In the genomic region with DNA sequence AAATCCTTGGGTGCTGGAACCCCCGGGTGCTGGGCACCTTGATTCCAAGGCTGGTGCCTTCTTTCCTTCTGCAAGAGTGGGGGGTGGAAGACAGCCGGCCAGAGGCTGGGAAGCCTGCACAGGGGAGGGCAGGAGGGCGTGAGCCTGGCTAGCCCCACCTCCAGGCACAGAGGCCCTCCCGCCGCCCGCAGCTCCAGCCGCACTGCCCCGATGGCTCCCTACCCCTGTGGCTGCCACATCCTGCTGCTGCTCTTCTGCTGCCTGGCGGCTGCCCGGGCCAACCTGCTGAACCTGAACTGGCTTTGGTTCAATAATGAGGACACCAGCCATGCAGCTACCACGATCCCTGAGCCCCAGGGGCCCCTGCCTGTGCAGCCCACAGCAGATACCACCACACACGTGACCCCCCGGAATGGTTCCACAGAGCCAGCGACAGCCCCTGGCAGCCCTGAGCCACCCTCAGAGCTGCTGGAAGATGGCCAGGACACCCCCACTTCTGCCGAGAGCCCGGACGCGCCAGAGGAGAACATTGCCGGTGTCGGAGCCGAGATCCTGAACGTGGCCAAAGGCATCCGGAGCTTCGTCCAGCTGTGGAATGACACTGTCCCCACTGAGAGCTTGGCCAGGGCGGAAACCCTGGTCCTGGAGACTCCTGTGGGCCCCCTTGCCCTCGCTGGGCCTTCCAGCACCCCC, we compare ENCODE assay signal across 7 cellular contexts. TPM values are rescaled to one million over a fixed set of nuclear protein-coding genes. Genes with fewer than 3 reads are reported as not detected.
A peak's percentile ranks its signal among the peaks of the same experiment; 100 is the strongest.
DNase-seq lines count a peak whose midpoint lies in the region; ATAC-seq and TF ChIP-seq lines count a peak whose summit lies in the region.

No MANE protein-coding gene starts in this region.

- H3K9me3 ChIP-seq in HUES64 (ENCODE audit: insufficient read depth, low read depth, low read length) = no peaks in the 10 kb centered on the region
- no peaks in the 10 kb centered on the region for H3K9me3 ChIP-seq in adipocyte (ENCODE audit: control insufficient read depth, low read length)
- H3K9me3 ChIP-seq in right cardiac atrium (ENCODE audit: control insufficient read depth, low read length) = no peaks in the 10 kb centered on the region
- H3K9me3 ChIP-seq in tibial artery = no peaks in the 10 kb centered on the region

- intact Hi-C loops in right cardiac atrium (cut with DNase I) = no loop called here
- intact Hi-C loops in tibial artery (cut with DNase I; ENCODE audit: low total_unique reads) = loop anchor here (10.0 kb wide), 1 partner anchor 301 kb away; no protein-coding TSS in a partner anchor

- 90% methylated on average over 26 of the region's 26 CpGs for WGBS in HUES64
- 25% methylated on average over 26 of the region's 26 CpGs for WGBS in right cardiac atrium

- H3K27ac ChIP-seq in HUES64 (ENCODE audit: low read depth, low read length) = 0 out of 2 replicates have a peak overlapping the region, but pooled peaks have one; percentile 35
- H3K27ac ChIP-seq in right cardiac atrium (ENCODE audit: low read length) = no peak overlapping the region
- H3K27ac ChIP-seq in tibial artery = peak overlapping the region; percentile 73 to 75

- H3K27me3 ChIP-seq in HUES64 (ENCODE audit: insufficient read depth, low read length) (no peaks in the 10 kb centered on the region), adipocyte (replicated peaks; ENCODE audit: control insufficient read depth, insufficient read depth, low read length) (no peaks in the 10 kb centered on the region), right cardiac atrium (ENCODE audit: control insufficient read depth, insufficient read depth) (no peaks in the 10 kb centered on the region), tibial artery (no peaks in the 10 kb centered on the region)

- ATAC-seq in right cardiac atrium = peak; percentile 82 to 87
- ATAC-seq in GM21360 (IDR thresholded peaks at IDR 0.05; ENCODE audit: unreplicated experiment) = no peak
- no peak for ATAC-seq in GM18868 (IDR thresholded peaks at IDR 0.05; ENCODE audit: unreplicated experiment)
- no peak for ATAC-seq in HG03095 (IDR thresholded peaks at IDR 0.05; ENCODE audit: unreplicated experiment)

- H3K9ac ChIP-seq in HUES64 (ENCODE audit: low read depth, low read length) (no peak overlapping the region), adipocyte (ENCODE audit: low read length) (peak overlapping the region; percentile 73)

- DNase-seq in adipocyte (ENCODE audit: low read depth) = no peak
- DNase-seq in right cardiac atrium = peak; percentile 70 to 88 (median 87)
- peak in 1 of 2 donors; percentile 88 for DNase-seq in tibial artery

- no peak for TF ChIP-seq CTCF in tibial artery (IDR thresholded peaks at IDR 0.05)

- H3K4me3 ChIP-seq in HUES64 (ENCODE audit: low read length) (no peak overlapping the region), adipocyte (ENCODE audit: low read length) (peak overlapping the region; percentile 73), right cardiac atrium (ENCODE audit: low read length) (peak overlapping the region; percentile 13), tibial artery (peak overlapping the region; percentile 52 to 55)

- H3K4me1 ChIP-seq in HUES64 (ENCODE audit: insufficient read depth, low read length) (no peaks in the 10 kb centered on the region), adipocyte (ENCODE audit: control insufficient read depth, insufficient read depth, low read length) (peaks cover 32% of the 10 kb centered on the region), right cardiac atrium (ENCODE audit: control insufficient read depth, insufficient read depth, low read length) (no peaks in the 10 kb centered on the region), tibial artery (peaks cover 0 to 80% (median 68%) of the 10 kb centered on the region in 4 donors)

- H3K36me3 ChIP-seq in HUES64 (ENCODE audit: insufficient read depth, low read length) = peaks cover 17% of the 10 kb centered on the region; the same call in 1 of the 2 replicates
- H3K36me3 ChIP-seq in adipocyte (ENCODE audit: control insufficient read depth, insufficient read depth, low read length, severe bottlenecking) = no peaks in the 10 kb centered on the region
- H3K36me3 ChIP-seq in tibial artery = no peaks in the 10 kb centered on the region

RNA-seq across cellular contexts. Expression of a gene that starts 50.5 kb away (rescaled TPM):
- polyA plus RNA-seq in HUES64 (2013, experiment 1 of 2) = 84.3 TPM
- polyA plus RNA-seq in HUES64 (2013, experiment 2 of 2) = 87.8 TPM
- total RNA-seq in right cardiac atrium = 100 to 1,000 TPM in 1 of 4 donors, 10 to 100 TPM in 3; 63.5 to 134 (median 84.6) TPM
- polyA plus RNA-seq in right cardiac atrium = 52.3 TPM

Comparison
In these comparisons a context has a peak if more than half of its experiments do, and no peak if none do; other contexts are left out.
1. ATAC-seq: peak in right cardiac atrium (2 of 2); none in GM21360 (single experiment), GM18868 (single experiment) and HG03095 (single experiment).